ENCODE assay signal across 9 cellular contexts in the genomic region with DNA sequence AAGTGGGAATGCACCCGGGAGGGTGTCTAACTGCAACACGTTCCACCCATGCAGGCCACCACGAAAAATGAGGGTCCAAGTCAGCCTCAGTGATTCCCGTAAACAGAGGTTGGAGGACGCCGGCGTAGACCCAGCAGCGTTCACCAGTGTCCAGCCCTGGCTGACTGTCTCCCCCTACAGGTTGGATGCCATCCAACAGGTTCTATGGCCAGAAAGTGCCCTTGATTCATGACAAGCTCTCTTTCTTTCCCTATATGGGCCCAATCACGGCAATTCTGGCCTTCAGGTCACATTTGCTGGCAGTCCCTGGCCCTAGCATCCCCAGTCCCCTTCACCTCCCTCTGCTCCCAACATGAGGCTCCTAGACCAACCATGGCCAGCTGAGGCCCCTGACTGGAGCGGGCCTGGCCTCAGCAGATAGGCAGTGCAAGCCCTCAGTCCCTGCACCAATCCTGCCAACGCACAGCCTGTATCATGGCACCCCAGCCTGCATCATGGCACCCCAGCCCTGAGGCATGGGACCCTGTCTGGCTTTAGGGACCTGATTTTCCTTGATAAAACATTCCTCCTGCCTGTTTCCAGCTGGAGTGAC.
DNase-seq lines count a peak whose midpoint lies in the region; ATAC-seq, FAIRE-seq and TF ChIP-seq lines count a peak whose summit lies in the region.
"Had no signal": no experiment of that assay in that cellular context is flagged by ENCODE, and none has a peak within 500 bp of the region (broad histone marks: within the 10 kb centered on the region; RNA-seq: fewer than 3 reads in every experiment).

No MANE protein-coding gene starts in this region.

- H3K27ac ChIP-seq in HEK293 (ENCODE audit: extremely low read depth, low read depth, low read length): no peak overlapping the region

- no peak overlapping the region for H3K4me3 ChIP-seq in HEK293 (ENCODE audit: low read depth, low read length)

- no peak overlapping the region for H3K4me3 Mint-ChIP-seq in activated CD8-positive, alpha-beta T cell treated with anti-CD3 and anti-CD28 coated beads, Interleukin-2, amount 10 ng/mL, durations not matched to agents 7 days and 5 days
- no peak overlapping the region for H3K4me3 Mint-ChIP-seq in neural crest cell

- no peaks in the 10 kb centered on the region for H3K9me3 ChIP-seq in HEK293 (ENCODE audit: control insufficient read depth, insufficient read depth, low read depth, low read length)

- H3K27me3 Mint-ChIP-seq in activated CD8-positive, alpha-beta T cell treated with anti-CD3 and anti-CD28 coated beads, Interleukin-2, amount 10 ng/mL, durations not matched to agents 7 days and 5 days (ENCODE audit: low read depth): no peaks in the 10 kb centered on the region
- H3K27me3 Mint-ChIP-seq in neural crest cell (ENCODE audit: low read depth): no peaks in the 10 kb centered on the region

- H3K36me3 Mint-ChIP-seq in activated CD8-positive, alpha-beta T cell treated with anti-CD3 and anti-CD28 coated beads, Interleukin-2, amount 10 ng/mL, durations not matched to agents 7 days and 5 days (ENCODE audit: low read depth): no peaks in the 10 kb centered on the region
- H3K36me3 Mint-ChIP-seq in neural crest cell (ENCODE audit: low read depth): no peaks in the 10 kb centered on the region

- TF ChIP-seq CTCF in D721Med (IDR thresholded peaks at IDR 0.05; ENCODE audit: insufficient read depth, missing control alignments) (peak; percentile 53), HEK293 (tag by site-specific recombination; IDR thresholded peaks at IDR 0.05) (peak; percentile 36; the same call in 1 of the 2 replicates), neural crest cell (conservative IDR thresholded peaks at IDR 0.05) (peak; percentile 66)

- no peaks in the 10 kb centered on the region for H3K9me3 Mint-ChIP-seq in activated CD8-positive, alpha-beta T cell treated with anti-CD3 and anti-CD28 coated beads, Interleukin-2, amount 10 ng/mL, durations not matched to agents 7 days and 5 days (ENCODE audit: insufficient read depth)
- H3K9me3 Mint-ChIP-seq in neural crest cell: no peaks in the 10 kb centered on the region

- ATAC-seq in activated CD8-positive, alpha-beta T cell treated with anti-CD3 and anti-CD28 coated beads, Interleukin-2, amount 10 ng/mL, durations not matched to agents 7 days and 5 days: no peak
- no peak for ATAC-seq in HG03432 (IDR thresholded peaks at IDR 0.05; ENCODE audit: unreplicated experiment)
- ATAC-seq in HG03025 (IDR thresholded peaks at IDR 0.05; ENCODE audit: low FRiP score, unreplicated experiment): no peak

- CTCF ChIA-PET in HEK293 (lab: Yijun Ruan, JAX): interaction anchor here (0.5 to 1.9 kb wide), 9 partner anchors 11 to 430 kb away, joined by 3 to 11 read pairs (median 4); no protein-coding TSS in a partner anchor
- CTCF ChIA-PET in activated CD8-positive, alpha-beta T cell treated with anti-CD3 and anti-CD28 coated beads, Interleukin-2, amount 10 ng/mL, durations not matched to agents 7 days and 5 days (lab: Charles Lee): no interaction called here

- no peaks in the 10 kb centered on the region for H3K4me1 Mint-ChIP-seq in activated CD8-positive, alpha-beta T cell treated with anti-CD3 and anti-CD28 coated beads, Interleukin-2, amount 10 ng/mL, durations not matched to agents 7 days and 5 days (ENCODE audit: low read depth)
- no peaks in the 10 kb centered on the region for H3K4me1 Mint-ChIP-seq in neural crest cell

- no peak for FAIRE-seq in D721Med (lab: Jason Lieb, UNC)
- FAIRE-seq: TTC549 had no signal

- H3K27ac Mint-ChIP-seq in activated CD8-positive, alpha-beta T cell treated with anti-CD3 and anti-CD28 coated beads, Interleukin-2, amount 10 ng/mL, durations not matched to agents 7 days and 5 days: no peak overlapping the region
- no peak overlapping the region for H3K27ac Mint-ChIP-seq in neural crest cell (ENCODE audit: unreplicated experiment)

- H3K36me3 ChIP-seq in HEK293 (ENCODE audit: control insufficient read depth in 2 of 2, insufficient read depth in 1 of 2, low read length in 2 of 2): peaks cover 0 to 1% of the 10 kb centered on the region in 2 experiments; a peak in 1 of 3 replicates

- POLR2A ChIA-PET in HEK293 (lab: Yijun Ruan, JAX): no interaction called here
- POLR2A ChIA-PET in activated CD8-positive, alpha-beta T cell treated with anti-CD3 and anti-CD28 coated beads, Interleukin-2, amount 10 ng/mL, durations not matched to agents 7 days and 5 days (lab: Charles Lee): no interaction called here

- H3K4me1 ChIP-seq in HEK293 (ENCODE audit: control insufficient read depth, insufficient read depth, low read length): no peaks in the 10 kb centered on the region

- DNase-seq in D721Med (ENCODE audit: insufficient read length, low spot score) (no peak), neural crest cell (ENCODE audit: low read depth, low spot score) (peak; percentile 46), NCI-H2029 treated with DMSO at 0.1 percent for 48 hours (lab: John Stamatoyannopoulos, UW) (no peak), ureter (ENCODE audit: low spot score) (no peak)
- DNase-seq in activated CD8-positive, alpha-beta T cell treated with anti-CD3 and anti-CD28 coated beads, Interleukin-2, amount 10 ng/mL, durations not matched to agents 7 days and 5 days: peak; percentile 22

TF ChIP-seq in HEK293, 187 proteins besides CTCF, POLR2A, EP300 and RAD21:
- TF ChIP-seq ZNF513 (tag by site-specific recombination; IDR thresholded peaks at IDR 0.05): no peak
- TF ChIP-seq SCRT2 (tag by site-specific recombination; IDR thresholded peaks at IDR 0.05): 0 out of 2 replicates have a peak, but pooled peaks have one; percentile 23

Comparison
In these comparisons a context has a peak if more than half of its experiments do, and no peak if none do; other contexts are left out.
1. DNase-seq: peak in activated CD8-positive, alpha-beta T cell treated with anti-CD3 and anti-CD28 coated beads, Interleukin-2, amount 10 ng/mL, durations not matched to agents 7 days and 5 days (single experiment) and neural crest cell (single experiment); none in D721Med (single experiment), NCI-H2029 treated with DMSO at 0.1 percent for 48 hours (single experiment) and ureter (single experiment).
2. Peak in every context shown above with its lines, with median percentiles within 50 percentile points of each other: CTCF ChIP-seq.